In genomic region chrY:12928048-12928447, GRCh38 we compare ENCODE assay signal across 19 cellular contexts. TPM values are rescaled to one million over a fixed set of nuclear protein-coding genes. Genes with fewer than 3 reads are reported as not detected.
DNase-seq lines count a peak whose midpoint lies in the region; ATAC-seq and TF ChIP-seq lines count a peak whose summit lies in the region.
"Had no signal": no experiment of that assay in that cellular context is flagged by ENCODE, and none has a peak within 500 bp of the region (broad histone marks: within the 10 kb centered on the region; RNA-seq: fewer than 3 reads in every experiment).

No MANE protein-coding gene starts in this region.

- ATAC-seq in WTC11: peak; percentile 55; the same call in 1 of the 2 replicates
- no peak for ATAC-seq in GM18867 (IDR thresholded peaks at IDR 0.05; ENCODE audit: unreplicated experiment)
- no peak for ATAC-seq in GM18519 (IDR thresholded peaks at IDR 0.05; ENCODE audit: low FRiP score, unreplicated experiment)

- peaks cover 13% of the 10 kb centered on the region for H3K4me1 Mint-ChIP-seq in WTC11
- H3K4me1 Mint-ChIP-seq: neural progenitor cell had no signal

- DNase-seq in AG04450 (ENCODE audit: low read depth, low spot score) (no peak), HS-5 (ENCODE audit: low read depth) (peak; percentile 33), WTC11 (ENCODE audit: low spot score) (peak; percentile 12), kidney glomerular epithelial cell (lab: John Stamatoyannopoulos, UW) (peak; percentile 6), activated gamma-delta T cell (lab: John Stamatoyannopoulos, UW) (no peak)
- DNase-seq in activated naive CD4-positive, alpha-beta T cell treated with Interleukin-2 at 50 U/mL for 16 hours: no peak
- DNase-seq: activated CD4-positive, alpha-beta T cell treated with anti-CD3 and anti-CD28 coated beads for 4 hours; activated naive CD4-positive, alpha-beta T cell treated with anti-CD3 and anti-CD28 coated beads, Interleukin-2, amount 50 U/mL, for 16 hours; dorsolateral prefrontal cortex; GDM1; NCI-H2081; OCI-M1; retina; T-helper 9 cell had no signal

- H3K27ac ChIP-seq in AG04450 (ENCODE audit: low read depth, low read length): no peak overlapping the region
- H3K27ac ChIP-seq: dorsolateral prefrontal cortex, esophagus muscularis mucosa, neural progenitor cell, SJSA1 had no signal

- no peak overlapping the region for H3K27ac Mint-ChIP-seq in WTC11
- H3K27ac Mint-ChIP-seq: neural progenitor cell had no signal

- CTCF ChIA-PET in AG04450 (lab: Charles Lee): no interaction called here
- CTCF ChIA-PET in WTC11 (lab: Charles Lee): interaction anchor here (0.5 to 3.2 kb wide), 2 partner anchors 31 to 415 kb away, joined by 3 to 14 read pairs; no protein-coding TSS in a partner anchor

- POLR2A ChIA-PET in AG04450 (lab: Yijun Ruan, JAX): no interaction called here
- POLR2A ChIA-PET in WTC11 (lab: Charles Lee): no interaction called here

- H3K27me3 ChIP-seq in AG04450 (ENCODE audit: control insufficient read depth, insufficient read depth, low read length): no peaks in the 10 kb centered on the region
- H3K27me3 ChIP-seq: dorsolateral prefrontal cortex, esophagus muscularis mucosa, neural progenitor cell, SJSA1 had no signal

- no peaks in the 10 kb centered on the region for H3K9me3 ChIP-seq in AG04450 (ENCODE audit: control insufficient read depth, insufficient read depth, low read length)
- H3K9me3 ChIP-seq: esophagus muscularis mucosa, SJSA1 had no signal

- H3K4me3 Mint-ChIP-seq in WTC11: no peak overlapping the region
- H3K4me3 Mint-ChIP-seq: neural progenitor cell had no signal

- H3K27me3 Mint-ChIP-seq in WTC11 (ENCODE audit: low read depth): no peaks in the 10 kb centered on the region

- H3K36me3 Mint-ChIP-seq in WTC11: no peaks in the 10 kb centered on the region
- H3K36me3 Mint-ChIP-seq: neural progenitor cell had no signal

- TF ChIP-seq CTCF in AG04450 (IDR thresholded peaks at IDR 0.05; ENCODE audit: low read depth, low read length): peak; percentile 17; the same call in 1 of the 2 replicates
- TF ChIP-seq CTCF in WTC11 (IDR thresholded peaks at IDR 0.05): no peak

- H3K4me3 ChIP-seq in AG04450 (ENCODE audit: low read depth, low read length): no peak overlapping the region
- H3K4me3 ChIP-seq: dorsolateral prefrontal cortex, esophagus muscularis mucosa, neural progenitor cell, SJSA1 had no signal

- H3K9me3 Mint-ChIP-seq in WTC11: no peaks in the 10 kb centered on the region
- H3K9me3 Mint-ChIP-seq: neural progenitor cell had no signal

TF ChIP-seq in WTC11, 78 proteins besides CTCF, POLR2A, EP300 and RAD21:
- TF ChIP-seq MAX (CRISPR knock-in tag; IDR thresholded peaks at IDR 0.05) (no peak), ZMAT4 (CRISPR knock-in tag; IDR thresholded peaks at IDR 0.05) (no peak)
- TF ChIP-seq, protein P1, sequence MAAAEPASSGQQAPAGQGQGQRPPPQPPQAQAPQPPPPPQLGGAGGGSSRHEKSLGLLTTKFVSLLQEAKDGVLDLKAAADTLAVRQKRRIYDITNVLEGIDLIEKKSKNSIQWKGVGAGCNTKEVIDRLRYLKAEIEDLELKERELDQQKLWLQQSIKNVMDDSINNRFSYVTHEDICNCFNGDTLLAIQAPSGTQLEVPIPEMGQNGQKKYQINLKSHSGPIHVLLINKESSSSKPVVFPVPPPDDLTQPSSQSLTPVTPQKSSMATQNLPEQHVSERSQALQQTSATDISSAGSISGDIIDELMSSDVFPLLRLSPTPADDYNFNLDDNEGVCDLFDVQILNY (CRISPR knock-in tag; IDR thresholded peaks at IDR 0.05): no peak

RNA-seq across cellular contexts. Expression of gene DDX3Y, which starts 23.4 kb away (rescaled TPM):
- polyA plus RNA-seq in AG04450 (2011; rRNA removed): 32.0 and 44.8 TPM in 2 replicates
- polyA minus RNA-seq in AG04450 (2011; rRNA and poly(A)+ RNA removed): 36.9 and 66.1 TPM in 2 replicates
- 96.1 to 102 TPM (median 97.5 TPM) in 3 replicates for total RNA-seq in WTC11 (2021)

Comparison
In these comparisons a context has a peak if more than half of its experiments do, and no peak if none do; other contexts are left out.
1. DNase-seq: peak in HS-5 (single experiment), WTC11 (single experiment) and kidney glomerular epithelial cell (single experiment); none in AG04450 (single experiment), activated naive CD4-positive, alpha-beta T cell treated with Interleukin-2 at 50 U/mL for 16 hours (single experiment) and activated gamma-delta T cell (single experiment).